In genomic region chr2:155583674-155584195, GRCh38 we compare ENCODE assay signal across 15 cellular contexts.
A peak's percentile ranks its signal among the peaks of the same experiment; 100 is the strongest.
DNase-seq lines count a peak whose midpoint lies in the region; ATAC-seq and TF ChIP-seq lines count a peak whose summit lies in the region.
"Had no signal": no experiment of that assay in that cellular context is flagged by ENCODE, and none has a peak within 500 bp of the region (broad histone marks: within the 10 kb centered on the region; RNA-seq: fewer than 3 reads in every experiment).

No MANE protein-coding gene starts in this region.

- peaks cover 7 to 27% of the 10 kb centered on the region in 2 donors for H3K9me3 Mint-ChIP-seq in stimulated activated naive CD8-positive, alpha-beta T cell treated with anti-CD3 and anti-CD28 coated beads, Interleukin-15, amount 100 ng/mL, for 72 hours

- H3K4me3 Mint-ChIP-seq in stimulated activated naive CD8-positive, alpha-beta T cell treated with anti-CD3 and anti-CD28 coated beads, Interleukin-15, amount 100 ng/mL, for 72 hours: no peak overlapping the region
- H3K4me3 Mint-ChIP-seq: CD4-positive, alpha-beta memory T cell; HFFc6 had no signal

- TF ChIP-seq POLR2A in gastroesophageal sphincter (IDR thresholded peaks at IDR 0.05) (no peak), upper lobe of left lung (IDR thresholded peaks at IDR 0.05) (no peak)

- H3K27ac ChIP-seq in gastroesophageal sphincter: no peak overlapping the region
- H3K27ac ChIP-seq in upper lobe of left lung: no peak overlapping the region
- H3K27ac ChIP-seq in brain microvascular endothelial cell: no peak overlapping the region
- no peak overlapping the region for H3K27ac ChIP-seq in A673 (ENCODE audit: low read depth, low read length, poor library complexity, severe bottlenecking)
- H3K27ac ChIP-seq: C4-2B had no signal

- no peak for DNase-seq in stimulated activated naive CD8-positive, alpha-beta T cell treated with anti-CD3 and anti-CD28 coated beads, Interleukin-15, amount 100 ng/mL, for 72 hours
- no peak for DNase-seq in stimulated activated naive CD8-positive, alpha-beta T cell treated with anti-CD3 and anti-CD28 coated beads, Interleukin-15, Interleukin-2, amounts not matched to agents 100 U/mL and 50 U/mL, for 24 hours
- DNase-seq in upper lobe of left lung (no peak), brain microvascular endothelial cell (no peak), A673 (ENCODE audit: low spot score) (no peak), DMS 273 (lab: John Stamatoyannopoulos, UW; ENCODE audit: unreplicated experiment) (no peak)
- DNase-seq: BE2C; CD4-positive, alpha-beta memory T cell; COR-L47; DND-41; GDM1; HCEC 1CT; HFFc6 had no signal

- no peaks in the 10 kb centered on the region for H3K36me3 ChIP-seq in gastroesophageal sphincter
- no peaks in the 10 kb centered on the region for H3K36me3 ChIP-seq in upper lobe of left lung
- H3K36me3 ChIP-seq in brain microvascular endothelial cell (replicated peaks): no peaks in the 10 kb centered on the region
- H3K36me3 ChIP-seq in A673 (ENCODE audit: insufficient read depth, low read length, poor library complexity, severe bottlenecking): no peaks in the 10 kb centered on the region
- H3K36me3 ChIP-seq: BE2C had no signal

- H3K27me3 ChIP-seq in gastroesophageal sphincter: no peaks in the 10 kb centered on the region
- no peaks in the 10 kb centered on the region for H3K27me3 ChIP-seq in upper lobe of left lung
- H3K27me3 ChIP-seq in brain microvascular endothelial cell (replicated peaks): no peaks in the 10 kb centered on the region
- no peaks in the 10 kb centered on the region for H3K27me3 ChIP-seq in A673 (replicated peaks; ENCODE audit: insufficient read depth, low read depth, low read length, poor library complexity)
- H3K27me3 ChIP-seq: BE2C had no signal

- BruUV-seq in A673 (replicated peaks; lab: Mats Ljungman, UMichigan): no TSS peak

- H3K4me1 ChIP-seq in gastroesophageal sphincter (no peaks in the 10 kb centered on the region), upper lobe of left lung (no peaks in the 10 kb centered on the region), A673 (ENCODE audit: insufficient read depth, low read length, poor library complexity, severe bottlenecking) (no peaks in the 10 kb centered on the region)
- H3K4me1 ChIP-seq: BE2C had no signal

- POLR2A ChIA-PET in A673 (lab: Charles Lee; ENCODE audit: low non-redundant PET): no interaction called here

- no peak overlapping the region for H3K27ac Mint-ChIP-seq in stimulated activated naive CD8-positive, alpha-beta T cell treated with anti-CD3 and anti-CD28 coated beads, Interleukin-15, amount 100 ng/mL, for 72 hours
- H3K27ac Mint-ChIP-seq: CD4-positive, alpha-beta memory T cell; HFFc6 had no signal

- no CpG with 5 or more reads among the region's 2 CpGs for WGBS in gastroesophageal sphincter (ENCODE audit: low coverage in 1 of 2), 2 donors
- 50 to 89% methylated on average over 1 to 2 of the region's 2 CpGs for WGBS in upper lobe of left lung, 2 donors

- peak; percentile 28 for ATAC-seq in stimulated activated naive CD8-positive, alpha-beta T cell treated with anti-CD3 and anti-CD28 coated beads, Interleukin-15, amount 100 ng/mL, for 72 hours
- no peak for ATAC-seq in stimulated activated naive CD8-positive, alpha-beta T cell treated with anti-CD3 and anti-CD28 coated beads, Interleukin-15, Interleukin-2, amounts not matched to agents 100 U/mL and 50 U/mL, for 24 hours
- ATAC-seq in gastroesophageal sphincter: peak; percentile 31
- peak; percentile 8 to 57 for ATAC-seq in upper lobe of left lung (ENCODE audit: low FRiP score in 2 of 2)

- no peaks in the 10 kb centered on the region for H3K27me3 Mint-ChIP-seq in stimulated activated naive CD8-positive, alpha-beta T cell treated with anti-CD3 and anti-CD28 coated beads, Interleukin-15, amount 100 ng/mL, for 72 hours
- H3K27me3 Mint-ChIP-seq: CD4-positive, alpha-beta memory T cell had no signal

- intact Hi-C loops in A673 (cut with micrococcal nuclease; ENCODE audit: unreplicated experiment): no loop called here

- in situ Hi-C loops in brain microvascular endothelial cell (cut with HindIII; ENCODE audit: low pct_ligation_motif_present, low sequenced_read_pairs): no loop called here

- CTCF ChIA-PET in A673 (lab: Charles Lee): no interaction called here

- TF ChIP-seq EP300 in gastroesophageal sphincter (IDR thresholded peaks at IDR 0.05) (no peak), upper lobe of left lung (IDR thresholded peaks at IDR 0.05) (no peak)

- H3K4me3 ChIP-seq in gastroesophageal sphincter: no peak overlapping the region
- no peak overlapping the region for H3K4me3 ChIP-seq in upper lobe of left lung
- H3K4me3 ChIP-seq in brain microvascular endothelial cell (ENCODE audit: low read depth, low read length): no peak overlapping the region
- H3K4me3 ChIP-seq in A673 (ENCODE audit: low read depth, low read length, poor library complexity, severe bottlenecking): no peak overlapping the region

- H3K9me3 ChIP-seq in gastroesophageal sphincter: peaks cover 0 to 28% (median 0%) of the 10 kb centered on the region in 3 donors
- no peaks in the 10 kb centered on the region for H3K9me3 ChIP-seq in upper lobe of left lung
- no peaks in the 10 kb centered on the region for H3K9me3 ChIP-seq in A673 (ENCODE audit: low read depth, low read length, poor library complexity, severe bottlenecking)
- H3K9me3 ChIP-seq: BE2C had no signal

- H3K4me1 Mint-ChIP-seq in stimulated activated naive CD8-positive, alpha-beta T cell treated with anti-CD3 and anti-CD28 coated beads, Interleukin-15, amount 100 ng/mL, for 72 hours: no peaks in the 10 kb centered on the region
- H3K4me1 Mint-ChIP-seq: CD4-positive, alpha-beta memory T cell had no signal

- TF ChIP-seq CTCF in gastroesophageal sphincter (IDR thresholded peaks at IDR 0.05) (no peak), upper lobe of left lung (IDR thresholded peaks at IDR 0.05) (no peak), brain microvascular endothelial cell (IDR thresholded peaks at IDR 0.05; ENCODE audit: low read depth, low read length, missing control alignments) (no peak), A673 (conservative IDR thresholded peaks at IDR 0.05; ENCODE audit: low read depth, low read length) (no peak)
